In the genomic region with DNA sequence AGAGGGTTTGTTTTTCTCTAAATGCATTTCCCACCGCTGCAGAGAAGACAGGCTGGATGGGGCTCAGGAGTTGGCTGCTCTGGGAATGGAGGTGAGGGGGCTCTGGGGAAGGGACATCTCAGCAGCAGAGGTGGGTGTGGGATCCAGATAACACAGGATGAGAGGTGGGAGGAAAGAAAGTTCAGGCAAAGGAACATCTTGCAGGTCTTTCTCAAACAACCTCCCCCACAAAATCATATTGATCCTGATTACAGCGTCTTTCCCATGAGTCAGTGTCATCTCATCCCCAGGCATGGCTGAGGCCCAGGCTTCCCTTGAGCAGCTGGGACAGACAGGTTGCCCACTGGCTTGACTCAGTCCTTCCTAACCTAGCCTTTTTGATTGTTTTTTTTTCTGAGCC, we compare ENCODE assay signal across 24 cellular contexts. TPM values are rescaled to one million over a fixed set of nuclear protein-coding genes. Genes with fewer than 3 reads are reported as not detected.
A peak's percentile ranks its signal among the peaks of the same experiment; 100 is the strongest.
DNase-seq lines count a peak whose midpoint lies in the region; ATAC-seq and TF ChIP-seq lines count a peak whose summit lies in the region.
"Had no signal": no experiment of that assay in that cellular context is flagged by ENCODE, and none has a peak within 500 bp of the region (broad histone marks: within the 10 kb centered on the region; RNA-seq: fewer than 3 reads in every experiment).

No MANE protein-coding gene starts in this region.

- peaks cover 55% of the 10 kb centered on the region for H3K4me1 ChIP-seq in CD4-positive, alpha-beta memory T cell (ENCODE audit: insufficient read depth, low read length)
- H3K4me1 ChIP-seq in esophagus muscularis mucosa = no peaks in the 10 kb centered on the region
- H3K4me1 ChIP-seq: breast epithelium, left lung, psoas muscle had no signal

- TF ChIP-seq CTCF in esophagus muscularis mucosa (IDR thresholded peaks at IDR 0.05) (no peak), GM13977 (IDR thresholded peaks at IDR 0.05; ENCODE audit: extremely low read depth, insufficient read depth, missing control alignments) (no peak)

- peak; percentile 60 for DNase-seq in activated CD4-positive, alpha-beta T cell treated with anti-CD3 and anti-CD28 coated beads, Interleukin-2, amount 10 ng/mL, durations not matched to agents 24 days and 14 days
- DNase-seq in activated CD4-positive, alpha-beta T cell treated with anti-CD3 and anti-CD28 coated beads, Interleukin-2, amount 10 ng/mL, durations not matched to agents 7 days and 5 days = no peak
- no peak for DNase-seq in CD4-positive, alpha-beta memory T cell
- DNase-seq in T-helper 17 cell = no peak
- peak; percentile 70 for DNase-seq in esophagus muscularis mucosa (ENCODE audit: extremely low spot score)
- no peak for DNase-seq in GM13977 (ENCODE audit: low spot score)
- no peak for DNase-seq in kidney glomerular epithelial cell (lab: John Stamatoyannopoulos, UW)
- DNase-seq: C1 segment of cervical spinal cord; left lung; NCI-H1436 treated with DMSO at 0.1 percent for 48 hours; NCI-H774; small intestine; stimulated activated naive CD4-positive, alpha-beta T cell treated with Interleukin-2 at 50 U/mL for 16 hours; trophoblast cell had no signal

- TF ChIP-seq EP300 in esophagus muscularis mucosa (IDR thresholded peaks at IDR 0.05) = no peak

- peak overlapping the region; percentile 50 for H3K4me3 Mint-ChIP-seq in activated CD4-positive, alpha-beta T cell treated with anti-CD3 and anti-CD28 coated beads, Interleukin-2, amount 10 ng/mL, durations not matched to agents 24 days and 14 days
- no peak overlapping the region for H3K4me3 Mint-ChIP-seq in activated CD4-positive, alpha-beta T cell treated with anti-CD3 and anti-CD28 coated beads, Interleukin-2, amount 10 ng/mL, durations not matched to agents 7 days and 5 days
- H3K4me3 Mint-ChIP-seq in CD4-positive, alpha-beta memory T cell = no peak overlapping the region
- H3K4me3 Mint-ChIP-seq in T-helper 17 cell = no peak overlapping the region
- no peak overlapping the region for H3K4me3 Mint-ChIP-seq in stimulated activated memory B cell treated with anti-CD40 and anti-IgM and Interleukin-4, amounts not matched to agents 10 μg/mL and 1 μg/mL and 100 μg/mL, for 72 hours

- 83% methylated on average over 2 of the region's 2 CpGs for WGBS in esophagus muscularis mucosa

- H3K27ac Mint-ChIP-seq in activated CD4-positive, alpha-beta T cell treated with anti-CD3 and anti-CD28 coated beads, Interleukin-2, amount 10 ng/mL, durations not matched to agents 24 days and 14 days = peak overlapping the region; percentile 82
- no peak overlapping the region for H3K27ac Mint-ChIP-seq in activated CD4-positive, alpha-beta T cell treated with anti-CD3 and anti-CD28 coated beads, Interleukin-2, amount 10 ng/mL, durations not matched to agents 7 days and 5 days
- peak overlapping the region in 4 of 7 donors; percentile 44 to 90 (median 78) for H3K27ac Mint-ChIP-seq in CD4-positive, alpha-beta memory T cell
- H3K27ac Mint-ChIP-seq in T-helper 17 cell = peak overlapping the region; percentile 93
- no peak overlapping the region for H3K27ac Mint-ChIP-seq in stimulated activated memory B cell treated with anti-CD40 and anti-IgM and Interleukin-4, amounts not matched to agents 10 μg/mL and 1 μg/mL and 100 μg/mL, for 72 hours

- H3K27me3 Mint-ChIP-seq in activated CD4-positive, alpha-beta T cell treated with anti-CD3 and anti-CD28 coated beads, Interleukin-2, amount 10 ng/mL, durations not matched to agents 24 days and 14 days = peaks cover 15% of the 10 kb centered on the region
- peaks cover 25% of the 10 kb centered on the region for H3K27me3 Mint-ChIP-seq in activated CD4-positive, alpha-beta T cell treated with anti-CD3 and anti-CD28 coated beads, Interleukin-2, amount 10 ng/mL, durations not matched to agents 7 days and 5 days
- no peaks in the 10 kb centered on the region for H3K27me3 Mint-ChIP-seq in CD4-positive, alpha-beta memory T cell
- no peaks in the 10 kb centered on the region for H3K27me3 Mint-ChIP-seq in T-helper 17 cell
- peaks cover 11% of the 10 kb centered on the region for H3K27me3 Mint-ChIP-seq in stimulated activated memory B cell treated with anti-CD40 and anti-IgM and Interleukin-4, amounts not matched to agents 10 μg/mL and 1 μg/mL and 100 μg/mL, for 72 hours

- peaks cover 29% of the 10 kb centered on the region for H3K4me1 Mint-ChIP-seq in activated CD4-positive, alpha-beta T cell treated with anti-CD3 and anti-CD28 coated beads, Interleukin-2, amount 10 ng/mL, durations not matched to agents 24 days and 14 days
- H3K4me1 Mint-ChIP-seq in activated CD4-positive, alpha-beta T cell treated with anti-CD3 and anti-CD28 coated beads, Interleukin-2, amount 10 ng/mL, durations not matched to agents 7 days and 5 days = peaks cover 47% of the 10 kb centered on the region
- H3K4me1 Mint-ChIP-seq in CD4-positive, alpha-beta memory T cell = peaks cover 31 to 39% (median 32%) of the 10 kb centered on the region in 4 donors
- peaks cover 27% of the 10 kb centered on the region for H3K4me1 Mint-ChIP-seq in T-helper 17 cell
- peaks cover 26% of the 10 kb centered on the region for H3K4me1 Mint-ChIP-seq in stimulated activated memory B cell treated with anti-CD40 and anti-IgM and Interleukin-4, amounts not matched to agents 10 μg/mL and 1 μg/mL and 100 μg/mL, for 72 hours

- CTCF ChIA-PET in activated CD4-positive, alpha-beta T cell treated with anti-CD3 and anti-CD28 coated beads, Interleukin-2, amount 10 ng/mL, durations not matched to agents 7 days and 5 days (lab: Charles Lee) = no interaction called here
- CTCF ChIA-PET in CD4-positive, alpha-beta memory T cell (lab: Charles Lee; ENCODE audit: partially characterized antibody) = interaction anchor here (2.1 kb wide), 1 partner anchor 15 kb away, joined by 9 read pairs; no protein-coding TSS in a partner anchor

- no peak for TF ChIP-seq POLR2A in esophagus muscularis mucosa (IDR thresholded peaks at IDR 0.05; ENCODE audit: low read depth)

- H3K4me3 ChIP-seq in CD4-positive, alpha-beta memory T cell (ENCODE audit: low read length in 2 of 2) = no peak overlapping the region
- no peak overlapping the region for H3K4me3 ChIP-seq in esophagus muscularis mucosa
- H3K4me3 ChIP-seq: breast epithelium, left lung, psoas muscle, SK-N-MC had no signal

- no peak for ATAC-seq in T-helper 17 cell
- ATAC-seq in stimulated activated memory B cell treated with anti-CD40 and anti-IgM and Interleukin-4, amounts not matched to agents 10 μg/mL and 1 μg/mL and 100 μg/mL, for 72 hours = no peak
- ATAC-seq: HepG2, left lung, psoas muscle had no signal

- no peaks in the 10 kb centered on the region for H3K36me3 ChIP-seq in CD4-positive, alpha-beta memory T cell (ENCODE audit: insufficient read depth, low read length)
- H3K36me3 ChIP-seq in esophagus muscularis mucosa = no peaks in the 10 kb centered on the region
- H3K36me3 ChIP-seq: breast epithelium, left lung had no signal

- H3K9me3 Mint-ChIP-seq in activated CD4-positive, alpha-beta T cell treated with anti-CD3 and anti-CD28 coated beads, Interleukin-2, amount 10 ng/mL, durations not matched to agents 24 days and 14 days = no peaks in the 10 kb centered on the region
- no peaks in the 10 kb centered on the region for H3K9me3 Mint-ChIP-seq in activated CD4-positive, alpha-beta T cell treated with anti-CD3 and anti-CD28 coated beads, Interleukin-2, amount 10 ng/mL, durations not matched to agents 7 days and 5 days
- H3K9me3 Mint-ChIP-seq in CD4-positive, alpha-beta memory T cell = no peaks in the 10 kb centered on the region
- no peaks in the 10 kb centered on the region for H3K9me3 Mint-ChIP-seq in stimulated activated memory B cell treated with anti-CD40 and anti-IgM and Interleukin-4, amounts not matched to agents 10 μg/mL and 1 μg/mL and 100 μg/mL, for 72 hours

- H3K27me3 ChIP-seq in CD4-positive, alpha-beta memory T cell (ENCODE audit: insufficient read depth, low read length) = no peaks in the 10 kb centered on the region
- peaks cover 0 to 17% (median 2%) of the 10 kb centered on the region in 4 donors for H3K27me3 ChIP-seq in esophagus muscularis mucosa

- POLR2A ChIA-PET in activated CD4-positive, alpha-beta T cell treated with anti-CD3 and anti-CD28 coated beads, Interleukin-2, amount 10 ng/mL, durations not matched to agents 7 days and 5 days (lab: Charles Lee) = no interaction called here
- POLR2A ChIA-PET in CD4-positive, alpha-beta memory T cell (lab: Charles Lee; ENCODE audit: partially characterized antibody) = no interaction called here

- intact Hi-C loops in activated CD4-positive, alpha-beta T cell treated with anti-CD3 and anti-CD28 coated beads, Interleukin-2, amount 10 ng/mL, durations not matched to agents 24 days and 14 days (cut with micrococcal nuclease) = loop anchor here (5.0 kb wide), 2 partner anchors 615 to 750 kb away; no protein-coding TSS in a partner anchor
- intact Hi-C loops in CD4-positive, alpha-beta memory T cell (cut with micrococcal nuclease) = no loop called here
- intact Hi-C loops in esophagus muscularis mucosa (cut with DNase I) = no loop called here

- no peaks in the 10 kb centered on the region for H3K9me3 ChIP-seq in CD4-positive, alpha-beta memory T cell (ENCODE audit: control insufficient read depth in 1 of 2, low read length in 2 of 2)
- no peaks in the 10 kb centered on the region for H3K9me3 ChIP-seq in T-helper 17 cell (ENCODE audit: control insufficient read depth, low read length, poor library complexity, severe bottlenecking)
- H3K9me3 ChIP-seq in esophagus muscularis mucosa = no peaks in the 10 kb centered on the region
- H3K9me3 ChIP-seq: breast epithelium, left lung, psoas muscle had no signal

- in situ Hi-C loops in GM13977 (cut with MboI; ENCODE audit: low pct_unique_long_range_greater_than_20kb, low sequenced_read_pairs, unreplicated experiment) = no loop called here

- no peak overlapping the region for H3K27ac ChIP-seq in CD4-positive, alpha-beta memory T cell (ENCODE audit: low read depth, low read length)
- H3K27ac ChIP-seq in esophagus muscularis mucosa (replicated peaks in 1 of 4) = no peak overlapping the region
- H3K27ac ChIP-seq: breast epithelium, epithelial cell of prostate, left lung, psoas muscle, SK-N-MC had no signal

- peaks cover 1% of the 10 kb centered on the region for H3K36me3 Mint-ChIP-seq in activated CD4-positive, alpha-beta T cell treated with anti-CD3 and anti-CD28 coated beads, Interleukin-2, amount 10 ng/mL, durations not matched to agents 24 days and 14 days (ENCODE audit: low read depth)
- peaks cover 3% of the 10 kb centered on the region for H3K36me3 Mint-ChIP-seq in activated CD4-positive, alpha-beta T cell treated with anti-CD3 and anti-CD28 coated beads, Interleukin-2, amount 10 ng/mL, durations not matched to agents 7 days and 5 days (ENCODE audit: low read depth)
- H3K36me3 Mint-ChIP-seq in CD4-positive, alpha-beta memory T cell = no peaks in the 10 kb centered on the region
- no peaks in the 10 kb centered on the region for H3K36me3 Mint-ChIP-seq in T-helper 17 cell (ENCODE audit: low read depth)
- no peaks in the 10 kb centered on the region for H3K36me3 Mint-ChIP-seq in stimulated activated memory B cell treated with anti-CD40 and anti-IgM and Interleukin-4, amounts not matched to agents 10 μg/mL and 1 μg/mL and 100 μg/mL, for 72 hours

RNA-seq across cellular contexts. Expression of a gene that starts 11.3 kb away (rescaled TPM):
- 36.9 and 39.6 TPM in 2 replicates for total RNA-seq in activated CD4-positive, alpha-beta T cell treated with anti-CD3 and anti-CD28 coated beads, Interleukin-2, amount 10 ng/mL, durations not matched to agents 24 days and 14 days
- total RNA-seq in activated CD4-positive, alpha-beta T cell treated with anti-CD3 and anti-CD28 coated beads, Interleukin-2, amount 10 ng/mL, durations not matched to agents 7 days and 5 days = 10 to 100 TPM; 26.5 to 38.8 TPM
- total RNA-seq in CD4-positive, alpha-beta memory T cell = 10 to 100 TPM; 50.4 to 51.7 TPM
- polyA plus RNA-seq in CD4-positive, alpha-beta memory T cell = 10 to 100 TPM; 11.1 to 18.4 TPM
- 10 to 100 TPM; 18.0 to 22.2 TPM for total RNA-seq in T-helper 17 cell
- 1 to 10 TPM; 1.6 to 2.6 (median 1.9) TPM for total RNA-seq in esophagus muscularis mucosa
- total RNA-seq: M059J had no signal

RNA-seq across cellular contexts. Expression of a gene that starts 37.7 kb away (rescaled TPM):
- 67.7 and 71.3 TPM in 2 replicates for total RNA-seq in activated CD4-positive, alpha-beta T cell treated with anti-CD3 and anti-CD28 coated beads, Interleukin-2, amount 10 ng/mL, durations not matched to agents 24 days and 14 days
- under 1 TPM; 0.20 to 0.40 TPM for total RNA-seq in activated CD4-positive, alpha-beta T cell treated with anti-CD3 and anti-CD28 coated beads, Interleukin-2, amount 10 ng/mL, durations not matched to agents 7 days and 5 days
- not detected for total RNA-seq in CD4-positive, alpha-beta memory T cell
- not detected for polyA plus RNA-seq in CD4-positive, alpha-beta memory T cell
- total RNA-seq in T-helper 17 cell (not detected), esophagus muscularis mucosa (not detected)
- total RNA-seq: breast epithelium, dermis microvascular lymphatic vessel endothelial cell, HepG2, left lung, M059J, mononuclear cell, psoas muscle had no signal
- polyA plus RNA-seq: adipose tissue, HepG2, psoas muscle, small intestine had no signal

RNA-seq across cellular contexts. Expression of a gene that starts 50.9 kb away (rescaled TPM):
- 1,084 and 1,122 TPM in 2 replicates for total RNA-seq in activated CD4-positive, alpha-beta T cell treated with anti-CD3 and anti-CD28 coated beads, Interleukin-2, amount 10 ng/mL, durations not matched to agents 24 days and 14 days
- total RNA-seq in activated CD4-positive, alpha-beta T cell treated with anti-CD3 and anti-CD28 coated beads, Interleukin-2, amount 10 ng/mL, durations not matched to agents 7 days and 5 days = 1 to 10 TPM; 2.9 to 4.7 TPM
- total RNA-seq in CD4-positive, alpha-beta memory T cell = not detected
- polyA plus RNA-seq in CD4-positive, alpha-beta memory T cell = under 1 TPM in 1 of 2 donors, not detected in 1; 0.77 TPM
- total RNA-seq in T-helper 17 cell (not detected), esophagus muscularis mucosa (not detected)
- total RNA-seq: breast epithelium, HepG2, psoas muscle had no signal
- polyA plus RNA-seq: HepG2 had no signal

Comparison
In these comparisons a context has a peak if more than half of its experiments do, and no peak if none do; other contexts are left out.
1. DNase-seq: peak in activated CD4-positive, alpha-beta T cell treated with anti-CD3 and anti-CD28 coated beads, Interleukin-2, amount 10 ng/mL, durations not matched to agents 24 days and 14 days (single experiment) and esophagus muscularis mucosa (single experiment); none in activated CD4-positive, alpha-beta T cell treated with anti-CD3 and anti-CD28 coated beads, Interleukin-2, amount 10 ng/mL, durations not matched to agents 7 days and 5 days (single experiment), CD4-positive, alpha-beta memory T cell (0 of 5), T-helper 17 cell (0 of 3), GM13977 (single experiment) and kidney glomerular epithelial cell (single experiment).
2. H3K27ac Mint-ChIP-seq: peak in activated CD4-positive, alpha-beta T cell treated with anti-CD3 and anti-CD28 coated beads, Interleukin-2, amount 10 ng/mL, durations not matched to agents 24 days and 14 days (single experiment), CD4-positive, alpha-beta memory T cell (4 of 7) and T-helper 17 cell (single experiment); none in activated CD4-positive, alpha-beta T cell treated with anti-CD3 and anti-CD28 coated beads, Interleukin-2, amount 10 ng/mL, durations not matched to agents 7 days and 5 days (single experiment) and stimulated activated memory B cell treated with anti-CD40 and anti-IgM and Interleukin-4, amounts not matched to agents 10 μg/mL and 1 μg/mL and 100 μg/mL, for 72 hours (single experiment).
3. RNA of a gene that starts 37.7 kb away (total RNA-seq): 67.7 to 71.3 TPM in activated CD4-positive, alpha-beta T cell treated with anti-CD3 and anti-CD28 coated beads, Interleukin-2, amount 10 ng/mL, durations not matched to agents 24 days and 14 days; 0.20 to 0.40 TPM in activated CD4-positive, alpha-beta T cell treated with anti-CD3 and anti-CD28 coated beads, Interleukin-2, amount 10 ng/mL, durations not matched to agents 7 days and 5 days, not detected in CD4-positive, alpha-beta memory T cell, not detected in T-helper 17 cell and not detected in esophagus muscularis mucosa; every median in the first group is over 10 times any median in the second.
4. RNA of a gene that starts 50.9 kb away (total RNA-seq): 1,084 to 1,122 TPM in activated CD4-positive, alpha-beta T cell treated with anti-CD3 and anti-CD28 coated beads, Interleukin-2, amount 10 ng/mL, durations not matched to agents 24 days and 14 days; 2.9 to 4.7 TPM in activated CD4-positive, alpha-beta T cell treated with anti-CD3 and anti-CD28 coated beads, Interleukin-2, amount 10 ng/mL, durations not matched to agents 7 days and 5 days, not detected in T-helper 17 cell, not detected in CD4-positive, alpha-beta memory T cell and not detected in esophagus muscularis mucosa; every median in the first group is over 100 times any median in the second.
5. RNA of a gene that starts 11.3 kb away (total RNA-seq): 50.4 to 51.7 TPM in CD4-positive, alpha-beta memory T cell, 26.5 to 38.8 TPM in activated CD4-positive, alpha-beta T cell treated with anti-CD3 and anti-CD28 coated beads, Interleukin-2, amount 10 ng/mL, durations not matched to agents 7 days and 5 days, 36.9 to 39.6 TPM in activated CD4-positive, alpha-beta T cell treated with anti-CD3 and anti-CD28 coated beads, Interleukin-2, amount 10 ng/mL, durations not matched to agents 24 days and 14 days and 18.0 to 22.2 TPM in T-helper 17 cell; 1.6 to 2.6 TPM in esophagus muscularis mucosa; every median in the first group is over 4 times any median in the second.